13 cellular contexts compared by ENCODE assay signal in genomic region chr3:69435274-69436262, GRCh38. TPM values are rescaled to one million over a fixed set of nuclear protein-coding genes. Genes with fewer than 3 reads are reported as not detected.
DNase-seq lines count a peak whose midpoint lies in the region; ATAC-seq and TF ChIP-seq lines count a peak whose summit lies in the region.
"Had no signal": no experiment of that assay in that cellular context is flagged by ENCODE, and none has a peak within 500 bp of the region (broad histone marks: within the 10 kb centered on the region; RNA-seq: fewer than 3 reads in every experiment).

No MANE protein-coding gene starts in this region.

- TF ChIP-seq CTCF in GM10266 (IDR thresholded peaks at IDR 0.05; ENCODE audit: control insufficient read depth, insufficient read depth, low read depth, missing control alignments) (no peak), chondrocyte (IDR thresholded peaks at IDR 0.05) (no peak)

- no peak overlapping the region for H3K4me3 Mint-ChIP-seq in chondrocyte (ENCODE audit: unreplicated experiment)
- H3K4me3 Mint-ChIP-seq: effector memory CD8-positive, alpha-beta T cell had no signal

- ATAC-seq in GM19023 (IDR thresholded peaks at IDR 0.05; ENCODE audit: unreplicated experiment) (peak; percentile 65), HG02759 (IDR thresholded peaks at IDR 0.05; ENCODE audit: unreplicated experiment) (peak; percentile 70), HG03558 (IDR thresholded peaks at IDR 0.05; ENCODE audit: extremely low read depth, unreplicated experiment) (peak; percentile 29), GM19324 (IDR thresholded peaks at IDR 0.05; ENCODE audit: low FRiP score, unreplicated experiment) (no peak)
- ATAC-seq: effector memory CD8-positive, alpha-beta T cell had no signal

- H3K9me3 Mint-ChIP-seq in chondrocyte (ENCODE audit: low read depth) = no peaks in the 10 kb centered on the region
- H3K9me3 Mint-ChIP-seq: effector memory CD8-positive, alpha-beta T cell had no signal

- no peak overlapping the region for H3K27ac Mint-ChIP-seq in chondrocyte (ENCODE audit: unreplicated experiment)
- H3K27ac Mint-ChIP-seq: effector memory CD8-positive, alpha-beta T cell had no signal

- peaks cover 3% of the 10 kb centered on the region for H3K27me3 Mint-ChIP-seq in chondrocyte (ENCODE audit: low read depth)

- peaks cover 4% of the 10 kb centered on the region for H3K4me1 Mint-ChIP-seq in chondrocyte (ENCODE audit: low read depth)

- DNase-seq in GM10266 (ENCODE audit: extremely low spot score) = peak; percentile 29
- DNase-seq in iPS-NIHi7 (ENCODE audit: extremely low spot score) = no peak
- no peak for DNase-seq in NCI-H2171 treated with DMSO at 0.1 percent for 48 hours (lab: John Stamatoyannopoulos, UW)
- no peak for DNase-seq in chondrocyte (ENCODE audit: low spot score)
- DNase-seq: effector memory CD8-positive, alpha-beta T cell; mammary epithelial cell; NCI-H1436; NCI-H82; stimulated activated CD4-positive, alpha-beta T cell treated with anti-CD3 and anti-CD28 coated beads, Interleukin-4, amount 100 ng/mL, for 1 hour had no signal

- no peaks in the 10 kb centered on the region for H3K36me3 Mint-ChIP-seq in chondrocyte (ENCODE audit: low read depth)

RNA-seq across cellular contexts. Expression of gene FRMD4B, which starts 49.7 kb away (rescaled TPM):
- total RNA-seq in chondrocyte = 3.7 to 10.6 TPM (median 4.1 TPM) in 3 replicates
